ENCODE assay signal across 21 cellular contexts in the genomic region with DNA sequence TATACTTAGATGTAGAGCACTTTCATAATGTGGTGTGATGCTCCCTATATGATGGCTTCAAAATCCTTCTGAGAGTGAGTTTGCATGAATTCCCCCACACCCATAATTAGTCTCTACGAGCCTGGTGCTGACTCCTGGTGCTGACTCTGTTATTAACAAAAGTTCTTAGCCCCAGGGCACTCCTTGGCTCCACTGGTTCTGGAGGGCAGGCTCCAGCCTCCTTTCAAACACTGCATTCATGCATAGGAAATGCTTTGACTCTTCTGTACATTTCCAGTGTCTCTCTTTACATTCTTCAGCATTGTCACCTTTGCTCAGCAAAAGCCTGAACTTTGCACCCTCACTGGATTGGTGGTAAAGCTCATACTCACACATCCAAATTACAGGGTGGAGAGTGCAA.
"Had no signal": no experiment of that assay in that cellular context is flagged by ENCODE, and none has a peak within 500 bp of the region (broad histone marks: within the 10 kb centered on the region; RNA-seq: fewer than 3 reads in every experiment).

No MANE protein-coding gene starts in this region.

- DNase-seq: effector memory CD8-positive, alpha-beta T cell; gastrocnemius medialis; glutamatergic neuron; left ventricle myocardium superior; mammary epithelial cell; natural killer cell; nucleus accumbens; ovary; stimulated activated CD4-positive, alpha-beta T cell treated with anti-CD3 and anti-CD28 coated beads, Interleukin-2, amount 100 ng/mL, for 48 hours; stimulated activated naive CD4-positive, alpha-beta T cell treated with Interleukin-2 at 50 U/mL for 16 hours; thyroid gland; upper lobe of right lung had no signal

- H3K27me3 Mint-ChIP-seq: dendritic cell treated with granulocyte-macrophage colony-stimulating factor and Interleukin-4, amounts not matched to agents 40 ng/mL and 50 ng/mL, for 4 days had no signal

- H3K36me3 Mint-ChIP-seq: mesothelial cell of epicardium, natural killer cell had no signal

- H3K27ac Mint-ChIP-seq: dendritic cell treated with granulocyte-macrophage colony-stimulating factor and Interleukin-4, amounts not matched to agents 40 ng/mL and 50 ng/mL, for 4 days; effector memory CD8-positive, alpha-beta T cell; natural killer cell had no signal

- H3K4me1 Mint-ChIP-seq: natural killer cell had no signal

- H3K4me3 Mint-ChIP-seq: dendritic cell treated with granulocyte-macrophage colony-stimulating factor and Interleukin-4, amounts not matched to agents 40 ng/mL and 50 ng/mL, for 4 days; effector memory CD8-positive, alpha-beta T cell; mesothelial cell of epicardium; natural killer cell; neural crest cell had no signal

- H3K9me3 ChIP-seq: esophagus muscularis mucosa, gastrocnemius medialis, ovary, right atrium auricular region, suprapubic skin, thyroid gland, upper lobe of right lung, vagina had no signal

- H3K4me1 ChIP-seq: esophagus muscularis mucosa, right atrium auricular region, suprapubic skin, thyroid gland, upper lobe of right lung, vagina had no signal

- H3K4me3 ChIP-seq: esophagus muscularis mucosa, gastrocnemius medialis, ovary, right atrium auricular region, smooth muscle cell, suprapubic skin, thyroid gland, upper lobe of right lung, vagina had no signal

- H3K27me3 ChIP-seq: esophagus muscularis mucosa, gastrocnemius medialis, ovary, right atrium auricular region, suprapubic skin, thyroid gland, upper lobe of right lung, vagina had no signal

- H3K36me3 ChIP-seq: esophagus muscularis mucosa, gastrocnemius medialis, ovary, right atrium auricular region, suprapubic skin, thyroid gland, upper lobe of right lung, vagina had no signal

- H3K9me3 Mint-ChIP-seq: dendritic cell treated with granulocyte-macrophage colony-stimulating factor and Interleukin-4, amounts not matched to agents 40 ng/mL and 50 ng/mL, for 4 days; effector memory CD8-positive, alpha-beta T cell; mesothelial cell of epicardium; natural killer cell; neural crest cell had no signal

- H3K27ac ChIP-seq: epithelial cell of prostate, esophagus muscularis mucosa, gastrocnemius medialis, ovary, right atrium auricular region, suprapubic skin, thyroid gland, upper lobe of right lung, vagina had no signal

- ATAC-seq: effector memory CD8-positive, alpha-beta T cell; gastrocnemius medialis; left ventricle myocardium superior; natural killer cell; upper lobe of right lung had no signal
